In the genomic region with DNA sequence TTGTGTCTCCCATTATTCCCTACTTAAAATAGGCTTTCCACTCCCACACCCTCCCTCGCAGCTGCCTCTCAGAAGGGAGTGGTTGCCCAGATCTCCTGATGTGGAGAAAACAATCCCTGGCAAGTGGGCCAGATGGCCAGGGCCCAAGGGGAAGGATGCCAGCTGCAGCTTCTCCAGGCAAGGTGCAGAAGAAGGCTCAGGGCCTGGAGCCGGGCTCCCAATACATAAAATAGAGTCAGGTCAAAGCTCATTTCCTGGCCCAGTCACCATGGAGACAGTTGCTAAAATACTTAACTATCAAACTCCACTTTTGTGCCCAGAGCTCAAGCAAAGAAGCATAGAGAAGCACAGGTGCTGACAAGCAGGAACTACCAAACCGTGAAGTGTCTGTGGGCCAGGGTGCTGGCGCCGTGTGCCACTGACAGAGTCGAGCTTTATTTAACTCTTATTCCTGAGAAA, we compare ENCODE assay signal across 8 cellular contexts. TPM values are rescaled to one million over a fixed set of nuclear protein-coding genes. Genes with fewer than 3 reads are reported as not detected.
DNase-seq lines count a peak whose midpoint lies in the region; ATAC-seq and TF ChIP-seq lines count a peak whose summit lies in the region.

No MANE protein-coding gene starts in this region.

- H3K36me3 ChIP-seq in KOPT-K1 (ENCODE audit: insufficient read depth, low read length) (no peaks in the 10 kb centered on the region), WERI-Rb-1 (no peaks in the 10 kb centered on the region)

- POLR2A ChIA-PET in CD4-positive, alpha-beta T cell (lab: Charles Lee) = interaction anchor here (0.7 to 1.4 kb wide), 2 partner anchors 11 to 46 kb away, joined by 4 read pairs; a partner anchor contains a TSS

- H3K9me3 Mint-ChIP-seq in Calu3 (ENCODE audit: low read depth, unreplicated experiment) = peaks cover 3% of the 10 kb centered on the region
- no peaks in the 10 kb centered on the region for H3K9me3 Mint-ChIP-seq in CD4-positive, alpha-beta T cell

- no peaks in the 10 kb centered on the region for H3K36me3 Mint-ChIP-seq in Calu3 (ENCODE audit: insufficient read depth, unreplicated experiment)
- H3K36me3 Mint-ChIP-seq in CD4-positive, alpha-beta T cell (ENCODE audit: low read depth) = no peaks in the 10 kb centered on the region

- no peak for TF ChIP-seq CTCF in WERI-Rb-1 (IDR thresholded peaks at IDR 0.05; ENCODE audit: low read depth, low read length)
- TF ChIP-seq CTCF in Calu3 (IDR thresholded peaks at IDR 0.05; ENCODE audit: unreplicated experiment) = no peak
- no peak for TF ChIP-seq CTCF in CD4-positive, alpha-beta T cell (IDR thresholded peaks at IDR 0.05)

- H3K4me1 Mint-ChIP-seq in Calu3 (ENCODE audit: low read depth, unreplicated experiment) = no peaks in the 10 kb centered on the region
- no peaks in the 10 kb centered on the region for H3K4me1 Mint-ChIP-seq in CD4-positive, alpha-beta T cell (ENCODE audit: low read depth)

- DNase-seq in WERI-Rb-1 (peak; percentile 29), left lobe of liver (ENCODE audit: low spot score) (peak; percentile 96), Calu3 (no peak), T1000 (lab: John Stamatoyannopoulos, UW) (no peak)
- DNase-seq in CD4-positive, alpha-beta T cell = no peak

- no peak overlapping the region for H3K4me3 Mint-ChIP-seq in Calu3 (ENCODE audit: low read depth, unreplicated experiment)
- no peak overlapping the region for H3K4me3 Mint-ChIP-seq in CD4-positive, alpha-beta T cell

- H3K27ac ChIP-seq in KOPT-K1 (ENCODE audit: low read depth, low read length, poor library complexity, severe bottlenecking) (peak overlapping the region; percentile 12), WERI-Rb-1 (no peak overlapping the region)
- no peak overlapping the region for H3K27ac ChIP-seq in CD4-positive, alpha-beta T cell (ENCODE audit: low read depth, low read length)

- peaks cover 27% of the 10 kb centered on the region for H3K27me3 Mint-ChIP-seq in Calu3 (ENCODE audit: unreplicated experiment)
- H3K27me3 Mint-ChIP-seq in CD4-positive, alpha-beta T cell = peaks cover 4% of the 10 kb centered on the region

- ATAC-seq in GM19025 (IDR thresholded peaks at IDR 0.05; ENCODE audit: low read depth, unreplicated experiment) (peak; percentile 56), left lobe of liver (peak; percentile 96), GM19452 (IDR thresholded peaks at IDR 0.05; ENCODE audit: unreplicated experiment) (no peak)
- ATAC-seq in CD4-positive, alpha-beta T cell (ENCODE audit: poor library complexity) = no peak

- BruUV-seq in Calu3 (replicated peaks; lab: Mats Ljungman, UMichigan) = no TSS peak

- intact Hi-C loops in Calu3 (cut with micrococcal nuclease; ENCODE audit: unreplicated experiment) = no loop called here
- intact Hi-C loops in CD4-positive, alpha-beta T cell (cut with DNase I, micrococcal nuclease) = no loop called here

- H3K9me3 ChIP-seq in KOPT-K1 (ENCODE audit: insufficient read depth, low read length, poor library complexity, severe bottlenecking) (no peaks in the 10 kb centered on the region), WERI-Rb-1 (ENCODE audit: severe bottlenecking) (no peaks in the 10 kb centered on the region)
- no peaks in the 10 kb centered on the region for H3K9me3 ChIP-seq in CD4-positive, alpha-beta T cell (ENCODE audit: control insufficient read depth, low read length)

- no peak overlapping the region for H3K4me3 ChIP-seq in WERI-Rb-1 (ENCODE audit: low read depth, low read length)

- CTCF ChIA-PET in Calu3 (lab: Charles Lee) = no interaction called here
- CTCF ChIA-PET in CD4-positive, alpha-beta T cell (lab: Charles Lee) = no interaction called here

- no peak overlapping the region for H3K27ac Mint-ChIP-seq in Calu3 (ENCODE audit: unreplicated experiment)
- no peak overlapping the region for H3K27ac Mint-ChIP-seq in CD4-positive, alpha-beta T cell

- H3K27me3 ChIP-seq in WERI-Rb-1 (ENCODE audit: insufficient read depth, low read depth, severe bottlenecking) = no peaks in the 10 kb centered on the region
- no peaks in the 10 kb centered on the region for H3K27me3 ChIP-seq in CD4-positive, alpha-beta T cell (ENCODE audit: control insufficient read depth, insufficient read depth, low read length)

RNA-seq across cellular contexts. Expression of a gene that starts 45.7 kb away (rescaled TPM):
- total RNA-seq in left lobe of liver (62.4 TPM), Calu3 (2022) (2.5 and 4.4 TPM in 2 replicates)
- 10 to 100 TPM; 28.8 to 29.9 TPM for total RNA-seq in CD4-positive, alpha-beta T cell

RNA-seq across cellular contexts. Expression of a gene that starts 59.1 kb away (rescaled TPM):
- total RNA-seq in left lobe of liver = 5.5 TPM
- 35.0 and 36.3 TPM in 2 replicates for total RNA-seq in Calu3 (2022)
- total RNA-seq in CD4-positive, alpha-beta T cell = 10 to 100 TPM in 1 of 2 experiments, 1 to 10 TPM in 1; 8.5 to 12.1 TPM

RNA-seq across cellular contexts. Expression of a gene that starts 59.6 kb away (rescaled TPM):
- total RNA-seq in left lobe of liver = 12.7 TPM
- total RNA-seq in Calu3 (2022) = 33.7 and 37.5 TPM in 2 replicates
- 10 to 100 TPM; 44.8 to 46.8 TPM for total RNA-seq in CD4-positive, alpha-beta T cell

Comparison
In these comparisons a context has a peak if more than half of its experiments do, and no peak if none do; other contexts are left out.
1. ATAC-seq: peak in GM19025 (single experiment) and left lobe of liver (single experiment); none in CD4-positive, alpha-beta T cell (single experiment) and GM19452 (single experiment).
2. DNase-seq: peak in WERI-Rb-1 (single experiment) and left lobe of liver (single experiment); none in Calu3 (single experiment), T1000 (single experiment) and CD4-positive, alpha-beta T cell (0 of 10).